1 cellular context compared by ENCODE assay signal in genomic region chr20:36064661-36065426, GRCh38.
TF ChIP-seq lines count a peak whose summit lies in the region.

No MANE protein-coding gene starts in this region.

TF ChIP-seq in K562, 482 proteins besides CTCF, POLR2A, EP300 and RAD21 (continued from another document and continues in another):
- peak; percentile 11 for TF ChIP-seq ATF3 (IDR thresholded peaks at IDR 0.05)
- no peak for TF ChIP-seq ATF3 (CRISPR knock-in tag; conservative IDR thresholded peaks at IDR 0.05)
- TF ChIP-seq BMI1 (IDR thresholded peaks at IDR 0.05; ENCODE audit: low read length): peak; percentile 82
- TF ChIP-seq PHF8 (IDR thresholded peaks at IDR 0.05; ENCODE audit: borderline replicate concordance, low read length): peak; percentile 54; the same call in 1 of the 2 replicates
- TF ChIP-seq CTBP1 (IDR thresholded peaks at IDR 0.05; ENCODE audit: borderline replicate concordance): peak; percentile 50; the same call in 1 of the 2 replicates
- peak; percentile 19; the same call in 1 of the 2 replicates for TF ChIP-seq JUND (IDR thresholded peaks at IDR 0.05; ENCODE audit: borderline replicate concordance, low read depth, low read length)
- no peak for TF ChIP-seq JUND (tag; IDR thresholded peaks at IDR 0.05; ENCODE audit: borderline replicate concordance, low read depth, low read length)
- TF ChIP-seq, protein P1, sequence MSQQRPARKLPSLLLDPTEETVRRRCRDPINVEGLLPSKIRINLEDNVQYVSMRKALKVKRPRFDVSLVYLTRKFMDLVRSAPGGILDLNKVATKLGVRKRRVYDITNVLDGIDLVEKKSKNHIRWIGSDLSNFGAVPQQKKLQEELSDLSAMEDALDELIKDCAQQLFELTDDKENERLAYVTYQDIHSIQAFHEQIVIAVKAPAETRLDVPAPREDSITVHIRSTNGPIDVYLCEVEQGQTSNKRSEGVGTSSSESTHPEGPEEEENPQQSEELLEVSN (IDR thresholded peaks at IDR 0.05; ENCODE audit: borderline replicate concordance in 1 of 2, extremely low read depth in 1 of 2, insufficient read depth in 1 of 2, insufficient read length in 1 of 2, low read depth in 1 of 2, low read length in 1 of 2, poor library complexity in 1 of 2, severe bottlenecking in 1 of 2): peak; percentile 71 to 81
- no peak for TF ChIP-seq KDM1A (IDR thresholded peaks at IDR 0.05)
- no peak for TF ChIP-seq ZNF407 (IDR thresholded peaks at IDR 0.05; ENCODE audit: low read depth)
- no peak for TF ChIP-seq TAF7 (tag; IDR thresholded peaks at IDR 0.05)
- peak; percentile 54; the same call in 1 of the 2 replicates for TF ChIP-seq VEZF1 (CRISPR knock-in tag; IDR thresholded peaks at IDR 0.05)
- TF ChIP-seq SIN3A (IDR thresholded peaks at IDR 0.05; ENCODE audit: borderline replicate concordance in 2 of 2, control insufficient read depth in 1 of 2, low read depth in 2 of 2, low read length in 2 of 2): peak; percentile 44 to 61; a peak in 2 of 4 replicates
- no peak for TF ChIP-seq CC2D1A (IDR thresholded peaks at IDR 0.05)
- peak; percentile 55 for TF ChIP-seq NFIC (IDR thresholded peaks at IDR 0.05)
- TF ChIP-seq CBFB (CRISPR knock-in tag; IDR thresholded peaks at IDR 0.05): 0 out of 2 replicates have a peak, but pooled peaks have one; percentile 42
- no peak for TF ChIP-seq MLLT1 (IDR thresholded peaks at IDR 0.05)
- TF ChIP-seq SUPT5H (IDR thresholded peaks at IDR 0.05): peak; percentile 65
- no peak for TF ChIP-seq ARNT (IDR thresholded peaks at IDR 0.05)
- TF ChIP-seq CREB1 (IDR thresholded peaks at IDR 0.05): peak; percentile 27; the same call in 1 of the 2 replicates
- no peak for TF ChIP-seq CREB1 (CRISPR knock-in tag; IDR thresholded peaks at IDR 0.05)
- peak; percentile 27; the same call in 1 of the 2 replicates for TF ChIP-seq CREM (IDR thresholded peaks at IDR 0.05; ENCODE audit: low read depth)
- peak; percentile 38 for TF ChIP-seq MEIS2 (IDR thresholded peaks at IDR 0.05; ENCODE audit: partially characterized antibody)
- TF ChIP-seq TOE1 (IDR thresholded peaks at IDR 0.05; ENCODE audit: borderline replicate concordance): 0 out of 2 replicates have a peak, but pooled peaks have one; percentile 33
- TF ChIP-seq TOE1 (CRISPR knock-in tag; IDR thresholded peaks at IDR 0.05; ENCODE audit: borderline replicate concordance, low read depth): no peak
- no peak; the same call in 1 of the 2 replicates for TF ChIP-seq SOX6 (IDR thresholded peaks at IDR 0.05)
- TF ChIP-seq JUN (IDR thresholded peaks at IDR 0.05; ENCODE audit: borderline replicate concordance, low read depth, low read length): no peak; the same call in 1 of the 2 replicates
- TF ChIP-seq JUN (CRISPR knock-in tag; IDR thresholded peaks at IDR 0.05; ENCODE audit: borderline replicate concordance): peak; percentile 65; the same call in 1 of the 2 replicates
- TF ChIP-seq, protein P2, sequence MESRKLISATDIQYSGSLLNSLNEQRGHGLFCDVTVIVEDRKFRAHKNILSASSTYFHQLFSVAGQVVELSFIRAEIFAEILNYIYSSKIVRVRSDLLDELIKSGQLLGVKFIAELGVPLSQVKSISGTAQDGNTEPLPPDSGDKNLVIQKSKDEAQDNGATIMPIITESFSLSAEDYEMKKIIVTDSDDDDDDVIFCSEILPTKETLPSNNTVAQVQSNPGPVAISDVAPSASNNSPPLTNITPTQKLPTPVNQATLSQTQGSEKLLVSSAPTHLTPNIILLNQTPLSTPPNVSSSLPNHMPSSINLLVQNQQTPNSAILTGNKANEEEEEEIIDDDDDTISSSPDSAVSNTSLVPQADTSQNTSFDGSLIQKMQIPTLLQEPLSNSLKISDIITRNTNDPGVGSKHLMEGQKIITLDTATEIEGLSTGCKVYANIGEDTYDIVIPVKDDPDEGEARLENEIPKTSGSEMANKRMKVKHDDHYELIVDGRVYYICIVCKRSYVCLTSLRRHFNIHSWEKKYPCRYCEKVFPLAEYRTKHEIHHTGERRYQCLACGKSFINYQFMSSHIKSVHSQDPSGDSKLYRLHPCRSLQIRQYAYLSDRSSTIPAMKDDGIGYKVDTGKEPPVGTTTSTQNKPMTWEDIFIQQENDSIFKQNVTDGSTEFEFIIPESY (CRISPR knock-in tag; IDR thresholded peaks at IDR 0.05): peak; percentile 100
- TF ChIP-seq, protein P3, sequence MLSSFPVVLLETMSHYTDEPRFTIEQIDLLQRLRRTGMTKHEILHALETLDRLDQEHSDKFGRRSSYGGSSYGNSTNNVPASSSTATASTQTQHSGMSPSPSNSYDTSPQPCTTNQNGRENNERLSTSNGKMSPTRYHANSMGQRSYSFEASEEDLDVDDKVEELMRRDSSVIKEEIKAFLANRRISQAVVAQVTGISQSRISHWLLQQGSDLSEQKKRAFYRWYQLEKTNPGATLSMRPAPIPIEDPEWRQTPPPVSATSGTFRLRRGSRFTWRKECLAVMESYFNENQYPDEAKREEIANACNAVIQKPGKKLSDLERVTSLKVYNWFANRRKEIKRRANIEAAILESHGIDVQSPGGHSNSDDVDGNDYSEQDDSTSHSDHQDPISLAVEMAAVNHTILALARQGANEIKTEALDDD (IDR thresholded peaks at IDR 0.05): peak; percentile 61; the same call in 1 of the 2 replicates
- peak in 1 of 2 experiments; percentile 78; a peak in 2 of 4 replicates for TF ChIP-seq TEAD1 (CRISPR knock-in tag; IDR thresholded peaks at IDR 0.05)
- TF ChIP-seq ZKSCAN1 (IDR thresholded peaks at IDR 0.05; ENCODE audit: low read depth, low read length): peak; percentile 92
- 0 out of 2 replicates have a peak, but pooled peaks have one; percentile 22 for TF ChIP-seq CXXC5 (CRISPR knock-in tag; IDR thresholded peaks at IDR 0.05)
- TF ChIP-seq TCF3 (CRISPR knock-in tag; IDR thresholded peaks at IDR 0.05): peak; percentile 34
- no peak for TF ChIP-seq PYGO2 (tag; IDR thresholded peaks at IDR 0.05)
- TF ChIP-seq RBM34 (IDR thresholded peaks at IDR 0.05; ENCODE audit: borderline replicate concordance, insufficient read depth, low read length): peak; percentile 59; the same call in 1 of the 2 replicates
- no peak for TF ChIP-seq SNIP1 (IDR thresholded peaks at IDR 0.05; ENCODE audit: low read depth)
- TF ChIP-seq GATAD2B (IDR thresholded peaks at IDR 0.05; ENCODE audit: borderline replicate concordance): no peak
- TF ChIP-seq RFX1 (IDR thresholded peaks at IDR 0.05): peak; percentile 96
- TF ChIP-seq EGR1 (conservative IDR thresholded peaks at IDR 0.05): no peak
- TF ChIP-seq, protein P4, sequence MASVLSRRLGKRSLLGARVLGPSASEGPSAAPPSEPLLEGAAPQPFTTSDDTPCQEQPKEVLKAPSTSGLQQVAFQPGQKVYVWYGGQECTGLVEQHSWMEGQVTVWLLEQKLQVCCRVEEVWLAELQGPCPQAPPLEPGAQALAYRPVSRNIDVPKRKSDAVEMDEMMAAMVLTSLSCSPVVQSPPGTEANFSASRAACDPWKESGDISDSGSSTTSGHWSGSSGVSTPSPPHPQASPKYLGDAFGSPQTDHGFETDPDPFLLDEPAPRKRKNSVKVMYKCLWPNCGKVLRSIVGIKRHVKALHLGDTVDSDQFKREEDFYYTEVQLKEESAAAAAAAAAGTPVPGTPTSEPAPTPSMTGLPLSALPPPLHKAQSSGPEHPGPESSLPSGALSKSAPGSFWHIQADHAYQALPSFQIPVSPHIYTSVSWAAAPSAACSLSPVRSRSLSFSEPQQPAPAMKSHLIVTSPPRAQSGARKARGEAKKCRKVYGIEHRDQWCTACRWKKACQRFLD (CRISPR knock-in tag; IDR thresholded peaks at IDR 0.05): peak; percentile 51; the same call in 1 of the 2 replicates
- TF ChIP-seq ZNF507 (tag; conservative IDR thresholded peaks at IDR 0.05): no peak
- peak; percentile 56 for TF ChIP-seq GABPA (tag; conservative IDR thresholded peaks at IDR 0.05; ENCODE audit: low read depth)
- no peak for TF ChIP-seq TFAM (CRISPR knock-in tag; conservative IDR thresholded peaks at IDR 0.05)
